Comparison of ENCODE assay signal across 8 cellular contexts in genomic region chr9:33167084-33167948, GRCh38. TPM values are rescaled to one million over a fixed set of nuclear protein-coding genes. Genes with fewer than 3 reads are reported as not detected.
DNase-seq lines count a peak whose midpoint lies in the region; ATAC-seq and TF ChIP-seq lines count a peak whose summit lies in the region.

A gene with protein sequence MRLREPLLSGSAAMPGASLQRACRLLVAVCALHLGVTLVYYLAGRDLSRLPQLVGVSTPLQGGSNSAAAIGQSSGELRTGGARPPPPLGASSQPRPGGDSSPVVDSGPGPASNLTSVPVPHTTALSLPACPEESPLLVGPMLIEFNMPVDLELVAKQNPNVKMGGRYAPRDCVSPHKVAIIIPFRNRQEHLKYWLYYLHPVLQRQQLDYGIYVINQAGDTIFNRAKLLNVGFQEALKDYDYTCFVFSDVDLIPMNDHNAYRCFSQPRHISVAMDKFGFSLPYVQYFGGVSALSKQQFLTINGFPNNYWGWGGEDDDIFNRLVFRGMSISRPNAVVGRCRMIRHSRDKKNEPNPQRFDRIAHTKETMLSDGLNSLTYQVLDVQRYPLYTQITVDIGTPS (minus strand): TSS chr9:33167336. CDS start chr9:33167169, 167 bp downstream.

- no peaks in the 10 kb centered on the region for H3K9me3 ChIP-seq in BLaER1

- no peaks in the 10 kb centered on the region for H3K36me3 ChIP-seq in BLaER1

- POLR2A ChIA-PET in activated CD4-positive, alpha-beta T cell treated with anti-CD3 and anti-CD28 coated beads, Interleukin-2, amount 10 ng/mL, durations not matched to agents 7 days and 5 days (lab: Charles Lee): interaction anchor here (0.8 kb wide), 1 partner anchor 15 kb away, joined by 4 read pairs; no protein-coding TSS in a partner anchor

- peak within 1 kb of the TSS; percentile 92 for H3K4me3 ChIP-seq in BLaER1
- peak within 1 kb of the TSS; percentile 95 for H3K4me3 ChIP-seq in coronary artery

- no peaks in the 10 kb centered on the region for H3K27me3 Mint-ChIP-seq in activated CD4-positive, alpha-beta T cell treated with anti-CD3 and anti-CD28 coated beads, Interleukin-2, amount 10 ng/mL, durations not matched to agents 7 days and 5 days

- no peak for TF ChIP-seq CTCF in coronary artery (IDR thresholded peaks at IDR 0.05)

- H3K27ac ChIP-seq in BLaER1 (peak within 1 kb of the TSS; percentile 92), coronary artery (peak within 1 kb of the TSS; percentile 99)

- peaks cover 15% of the 10 kb centered on the region for H3K36me3 Mint-ChIP-seq in activated CD4-positive, alpha-beta T cell treated with anti-CD3 and anti-CD28 coated beads, Interleukin-2, amount 10 ng/mL, durations not matched to agents 7 days and 5 days (ENCODE audit: low read depth)

- peaks cover 52% of the 10 kb centered on the region for H3K4me1 ChIP-seq in BLaER1

- peak within 1 kb of the TSS; percentile 90 for H3K4me3 Mint-ChIP-seq in activated CD4-positive, alpha-beta T cell treated with anti-CD3 and anti-CD28 coated beads, Interleukin-2, amount 10 ng/mL, durations not matched to agents 7 days and 5 days

- H3K9me3 Mint-ChIP-seq in activated CD4-positive, alpha-beta T cell treated with anti-CD3 and anti-CD28 coated beads, Interleukin-2, amount 10 ng/mL, durations not matched to agents 7 days and 5 days: no peaks in the 10 kb centered on the region

- peaks cover 57% of the 10 kb centered on the region for H3K4me1 Mint-ChIP-seq in activated CD4-positive, alpha-beta T cell treated with anti-CD3 and anti-CD28 coated beads, Interleukin-2, amount 10 ng/mL, durations not matched to agents 7 days and 5 days

- H3K27me3 ChIP-seq in BLaER1: no peaks in the 10 kb centered on the region

- H3K4me2 ChIP-seq in BLaER1: peak within 1 kb of the TSS; percentile 97

- peaks cover 25% of the 10 kb centered on the region for H4K20me1 ChIP-seq in BLaER1

- CTCF ChIA-PET in activated CD4-positive, alpha-beta T cell treated with anti-CD3 and anti-CD28 coated beads, Interleukin-2, amount 10 ng/mL, durations not matched to agents 7 days and 5 days (lab: Charles Lee): interaction anchor here (0.5 to 2.2 kb wide), 10 partner anchors 10 to 91 kb away, joined by 3 to 5 read pairs (median 3); partner anchors contain the start of gene SMU1

- peak; percentile 45 for ATAC-seq in HG03457 (IDR thresholded peaks at IDR 0.05; ENCODE audit: unreplicated experiment)

- peak within 1 kb of the TSS; percentile 99 for H3K27ac Mint-ChIP-seq in activated CD4-positive, alpha-beta T cell treated with anti-CD3 and anti-CD28 coated beads, Interleukin-2, amount 10 ng/mL, durations not matched to agents 7 days and 5 days

- DNase-seq in GM19240 (ENCODE audit: insufficient read length, low spot score) (peak; percentile 67), NCI-H69 (lab: John Stamatoyannopoulos, UW) (peak; percentile 99), coronary artery (ENCODE audit: low spot score) (peak; percentile 98), left kidney (ENCODE audit: low read depth, low spot score) (peak; percentile 96)
- peak; percentile 95 for DNase-seq in activated CD4-positive, alpha-beta T cell treated with anti-CD3 and anti-CD28 coated beads, Interleukin-2, amount 10 ng/mL, durations not matched to agents 7 days and 5 days
- DNase-seq in stimulated activated CD4-positive, alpha-beta T cell treated with anti-CD3 and anti-CD28 coated beads, Interleukin-1b, Interleukin-23, amount 100 ng/mL, for 48 hours: peak; percentile 94

- peak within 1 kb of the TSS; percentile 94 for H3K9ac ChIP-seq in BLaER1

RNA-seq across cellular contexts. Expression of the gene that starts here (rescaled TPM):
- total RNA-seq in activated CD4-positive, alpha-beta T cell treated with anti-CD3 and anti-CD28 coated beads, Interleukin-2, amount 10 ng/mL, durations not matched to agents 7 days and 5 days: 10 to 100 TPM; 38.8 to 42.4 TPM

Comparison
In these comparisons a context has a peak if more than half of its experiments do, and no peak if none do; other contexts are left out.
1. Peak in every context shown above with its lines: DNase-seq, ATAC-seq, H3K4me3 ChIP-seq and H3K27ac ChIP-seq.